Comparison of ENCODE assay signal across 1 cellular context in the genomic region with DNA sequence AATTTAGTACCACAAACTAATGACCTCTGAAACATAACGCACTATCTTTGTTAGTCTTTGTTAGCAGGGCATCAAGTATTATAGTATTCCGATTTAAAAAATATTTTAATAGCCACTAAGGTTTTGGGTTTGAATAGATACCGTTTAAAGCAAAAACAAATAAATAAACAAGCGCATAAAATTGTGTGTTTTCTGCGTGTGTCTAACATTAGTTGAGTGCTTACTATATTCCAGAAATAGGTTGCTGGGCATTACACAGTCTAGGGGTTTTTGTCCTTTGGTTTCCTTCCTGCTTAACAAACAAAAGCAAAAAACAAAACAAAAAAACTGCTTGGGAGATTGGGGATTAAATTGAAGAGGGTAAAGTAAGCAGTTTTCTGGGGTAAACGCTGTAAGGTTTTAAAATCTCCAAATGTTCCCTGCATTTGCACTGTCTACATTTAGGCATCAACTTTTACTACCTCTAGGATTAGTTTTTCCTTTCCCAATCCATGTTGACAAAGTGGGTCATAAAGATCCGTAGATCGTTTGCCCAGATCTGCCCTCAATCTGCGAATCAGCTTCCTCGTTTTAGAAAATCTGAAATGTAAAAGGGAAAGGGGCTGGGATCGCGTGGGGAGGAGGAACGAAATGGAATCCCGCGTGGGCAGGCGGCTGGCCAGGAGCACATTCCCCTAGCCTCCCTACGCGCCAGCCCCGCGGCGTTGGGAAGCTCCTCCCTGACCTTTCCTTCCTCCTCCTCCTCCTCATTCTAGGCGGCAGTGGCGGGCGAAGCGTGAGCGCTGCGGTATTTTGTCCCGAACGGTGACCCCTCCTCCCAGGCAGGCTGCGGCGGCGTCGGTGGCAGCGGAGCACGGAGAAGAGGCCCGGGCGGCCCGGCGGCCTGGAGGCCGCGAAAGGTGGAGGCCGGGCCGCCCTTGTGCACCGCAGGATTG.
TF ChIP-seq lines count a peak whose summit lies in the region.

Gene KCTD3 (plus strand): TSS at position 749 of the 935 bp plus-strand sequence. CDS start 382 bp downstream, outside the sequence.

TF ChIP-seq in HepG2, 621 proteins besides CTCF, POLR2A, EP300 and RAD21 (continued from another document):
- TF ChIP-seq AHDC1 (CRISPR knock-in tag; IDR thresholded peaks at IDR 0.05; ENCODE audit: borderline replicate concordance) (peak; percentile 36; the same call in 1 of the 2 replicates), TEF (CRISPR knock-in tag; IDR thresholded peaks at IDR 0.05) (no peak), REST (IDR thresholded peaks at IDR 0.05; ENCODE audit: borderline replicate concordance in 1 of 2, low read depth in 1 of 2, low read length in 2 of 2) (peak in 1 of 2 experiments; percentile 65; a peak in 2 of 4 replicates), NR2F1 (CRISPR knock-in tag; IDR thresholded peaks at IDR 0.05) (peak; percentile 24 to 32; a peak in 1 of 4 replicates), BATF2 (CRISPR knock-in tag; IDR thresholded peaks at IDR 0.05) (peak; percentile 66; the same call in 1 of the 2 replicates), JUND (CRISPR knock-in tag; IDR thresholded peaks at IDR 0.05) (0 out of 2 replicates have a peak, but pooled peaks have one; percentile 23), ZNF33A (CRISPR knock-in tag; IDR thresholded peaks at IDR 0.05; ENCODE audit: borderline replicate concordance) (no peak), ZNF441 (CRISPR knock-in tag; IDR thresholded peaks at IDR 0.05; ENCODE audit: borderline replicate concordance) (peak; percentile 51; the same call in 1 of the 2 replicates), ZNF747 (CRISPR knock-in tag; IDR thresholded peaks at IDR 0.05; ENCODE audit: borderline replicate concordance) (peak; percentile 69; the same call in 1 of the 2 replicates), ZNF431 (CRISPR knock-in tag; IDR thresholded peaks at IDR 0.05; ENCODE audit: borderline replicate concordance, low read depth) (no peak), KDM2A (CRISPR knock-in tag; IDR thresholded peaks at IDR 0.05; ENCODE audit: borderline replicate concordance, low read depth) (peak; percentile 86), KLF16 (CRISPR knock-in tag; IDR thresholded peaks at IDR 0.05) (peak in 1 of 2 experiments; percentile 78; a peak in 2 of 4 replicates), TFDP1 (CRISPR knock-in tag; IDR thresholded peaks at IDR 0.05; ENCODE audit: borderline replicate concordance) (peak; percentile 67; the same call in 1 of the 2 replicates), ZNF3 (CRISPR knock-in tag; IDR thresholded peaks at IDR 0.05) (no peak), PAWR (CRISPR knock-in tag; IDR thresholded peaks at IDR 0.05; ENCODE audit: borderline replicate concordance) (no peak), ATF4 (CRISPR knock-in tag; IDR thresholded peaks at IDR 0.05) (0 out of 4 replicates have a peak, but pooled peaks of 1 of the 2 experiments have one; percentile 33), DR1 (CRISPR knock-in tag; IDR thresholded peaks at IDR 0.05) (0 out of 2 replicates have a peak, but pooled peaks have one; percentile 22), YY1 (IDR thresholded peaks at IDR 0.05; ENCODE audit: insufficient read depth, insufficient replicate concordance, low read depth, low read length) (peak; percentile 67)
TF ChIP-seq in HepG2: peak in this region for 212.
